Comparison of ENCODE assay signal across 27 cellular contexts in genomic region chr10:58700576-58700975, GRCh38.
A peak's percentile ranks its signal among the peaks of the same experiment; 100 is the strongest.
DNase-seq lines count a peak whose midpoint lies in the region; ATAC-seq lines count a peak whose summit lies in the region.
"Had no signal": no experiment of that assay in that cellular context is flagged by ENCODE, and none has a peak within 500 bp of the region (broad histone marks: within the 10 kb centered on the region; RNA-seq: fewer than 3 reads in every experiment).

No MANE protein-coding gene starts in this region.

- H3K9ac ChIP-seq in skeletal muscle tissue (ENCODE audit: low read depth in 1 of 3, low read length in 3 of 3): no peak overlapping the region

- no peak for ATAC-seq in HG02588 (IDR thresholded peaks at IDR 0.05; ENCODE audit: unreplicated experiment)
- ATAC-seq in HG02798 (IDR thresholded peaks at IDR 0.05; ENCODE audit: poor library complexity, unreplicated experiment): no peak
- ATAC-seq: activated CD8-positive, alpha-beta T cell treated with anti-CD3 and anti-CD28 coated beads for 36 hours; body of pancreas; PC-3 had no signal

- H3K4me1 ChIP-seq in skeletal muscle tissue (ENCODE audit: control insufficient read depth in 3 of 3, insufficient read depth in 3 of 3, low read length in 3 of 3): peaks cover 7 to 13% (median 9%) of the 10 kb centered on the region in 3 donors

- H3K27me3 ChIP-seq in skeletal muscle tissue (ENCODE audit: control insufficient read depth in 3 of 3, insufficient read depth in 3 of 3, low read length in 3 of 3): no peaks in the 10 kb centered on the region
- H3K27me3 ChIP-seq: body of pancreas, hepatocyte, sigmoid colon had no signal

- H3K9me3 ChIP-seq in skeletal muscle tissue (ENCODE audit: control insufficient read depth in 3 of 3, low read length in 3 of 3): no peaks in the 10 kb centered on the region
- H3K9me3 ChIP-seq: body of pancreas, sigmoid colon had no signal

- no peak overlapping the region for H3K4me3 ChIP-seq in skeletal muscle tissue (ENCODE audit: low read length in 3 of 3)
- H3K4me3 ChIP-seq: body of pancreas, hepatocyte, sigmoid colon had no signal

- H3K27ac ChIP-seq in skeletal muscle tissue (ENCODE audit: low read depth, low read length): peak overlapping the region; percentile 37
- H3K27ac ChIP-seq: epithelial cell of prostate, hepatocyte, HL-60 had no signal

- no peaks in the 10 kb centered on the region for H3K36me3 ChIP-seq in skeletal muscle tissue (ENCODE audit: control insufficient read depth in 3 of 3, insufficient read depth in 3 of 3, low read length in 3 of 3)
- H3K36me3 ChIP-seq: sigmoid colon had no signal

- peak; percentile 4 for DNase-seq in NCI-H1105 treated with DMSO at 0.1 percent for 48 hours (lab: John Stamatoyannopoulos, UW)
- DNase-seq in NCI-H1105 (lab: John Stamatoyannopoulos, UW): no peak
- DNase-seq in NCI-H69 (lab: John Stamatoyannopoulos, UW): peak; percentile 60
- DNase-seq in fibroblast of peridontal ligament (ENCODE audit: extremely low read depth): peak; percentile 21
- no peak for DNase-seq in D341Med (ENCODE audit: low spot score)
- DNase-seq: 8988T; activated CD4-positive, CD25-positive, alpha-beta regulatory T cell treated with anti-CD3 and anti-CD28 coated beads, Interleukin-2, amount 50 U/mL, for 72 hours; activated CD8-positive, alpha-beta T cell treated with anti-CD3 and anti-CD28 coated beads for 36 hours; activated effector memory CD4-positive, alpha-beta T cell treated with Interleukin-2 at 50 U/mL for 16 hours; body of pancreas; effector CD4-positive, alpha-beta T cell; H9; Kasumi-1; NCI-H1092; NCI-H2029; NCI-H226; nephron progenitor cell; PC-3; Right ventricle myocardium superior; sigmoid colon; trophoblast cell had no signal

Comparison
In these comparisons a context has a peak if more than half of its experiments do, and no peak if none do; other contexts are left out.
1. DNase-seq: peak in NCI-H1105 treated with DMSO at 0.1 percent for 48 hours (single experiment), NCI-H69 (single experiment) and fibroblast of peridontal ligament (single experiment); none in NCI-H1105 (single experiment) and D341Med (single experiment).